26 cellular contexts compared by ENCODE assay signal in the genomic region with DNA sequence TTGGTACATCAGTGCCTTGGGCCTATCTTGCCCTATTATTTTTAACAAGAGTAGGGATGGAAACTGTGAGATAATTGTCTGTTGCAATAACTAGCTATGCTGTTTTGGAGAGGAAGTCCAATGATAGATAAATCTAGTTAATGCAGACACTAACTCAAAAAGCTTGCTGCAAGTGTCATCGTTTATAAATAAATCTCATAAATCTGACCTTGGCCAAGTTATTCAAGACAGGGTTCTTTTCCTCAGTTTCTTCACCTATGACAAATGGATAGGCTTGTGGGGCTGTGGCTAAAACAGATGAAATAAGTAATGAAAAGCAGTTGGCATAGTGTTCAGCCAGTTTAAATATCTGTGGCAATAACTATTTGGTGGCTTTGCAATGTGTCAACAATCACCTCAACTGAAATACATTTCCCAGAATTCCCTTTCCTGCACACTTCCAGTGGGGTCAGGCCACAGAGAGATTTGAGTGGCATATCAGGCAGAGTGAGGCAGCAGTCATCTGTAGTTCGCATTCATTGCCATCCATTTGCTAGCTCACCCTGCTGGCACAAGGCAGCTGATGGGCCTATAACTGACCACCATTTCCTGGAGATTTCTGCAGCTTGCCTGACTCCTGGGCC.
"Had no signal": no experiment of that assay in that cellular context is flagged by ENCODE, and none has a peak within 500 bp of the region (broad histone marks: within the 10 kb centered on the region; RNA-seq: fewer than 3 reads in every experiment).

No MANE protein-coding gene starts in this region.

- H3K36me3 ChIP-seq: colonic mucosa, gastroesophageal sphincter, heart left ventricle, left lung, ovary, right lobe of liver, spleen, tibial nerve, upper lobe of left lung had no signal

- H3K4me1 ChIP-seq: colonic mucosa, foreskin keratinocyte, left lung, right lobe of liver, spleen, testis, tibial nerve, upper lobe of left lung had no signal

- H3K27ac ChIP-seq: colonic mucosa, epithelial cell of prostate, foreskin keratinocyte, heart left ventricle, hepatocyte, left lung, ovary, right lobe of liver, spleen, testis, tibial nerve, upper lobe of left lung had no signal

- H3K4me2 ChIP-seq: hepatocyte had no signal

- H3K4me3 ChIP-seq: colonic mucosa, gastroesophageal sphincter, heart left ventricle, hepatocyte, left lung, ovary, right lobe of liver, spleen, testis, tibial nerve, upper lobe of left lung had no signal

- H3K27me3 ChIP-seq: colonic mucosa, foreskin keratinocyte, gastroesophageal sphincter, heart left ventricle, hepatocyte, left lung, ovary, right lobe of liver, spleen, testis, tibial nerve, upper lobe of left lung had no signal

- H3K9me3 ChIP-seq: colonic mucosa, gastroesophageal sphincter, ovary, testis had no signal

- DNase-seq: colonic mucosa; effector CD8-positive, alpha-beta T cell; endodermal cell; foreskin keratinocyte; heart left ventricle; kidney; left lung; mesendoderm; midbrain; natural killer cell; occipital lobe; ovary; posterior cingulate gyrus; right lobe of liver; spleen; stimulated activated CD4-positive, alpha-beta T cell treated with anti-CD3 and anti-CD28 coated beads, Interleukin-4, amount 100 ng/mL, for 4 hours; stimulated activated naive CD8-positive, alpha-beta T cell treated with anti-CD3 and anti-CD28 coated beads, Interleukin-15, Interleukin-2, amounts not matched to agents 100 U/mL and 50 U/mL, for 24 hours; substantia nigra; testis; upper lobe of left lung had no signal

- ATAC-seq: esophagus mucosa; foreskin keratinocyte; gastroesophageal sphincter; left lung; natural killer cell; stimulated activated memory B cell treated with anti-CD40 and anti-IgM and Interleukin-4, amounts not matched to agents 10 μg/mL and 1 μg/mL and 100 μg/mL, for 72 hours; stimulated activated naive CD8-positive, alpha-beta T cell treated with anti-CD3 and anti-CD28 coated beads, Interleukin-15, Interleukin-2, amounts not matched to agents 100 U/mL and 50 U/mL, for 24 hours had no signal

- H2AFZ ChIP-seq: hepatocyte had no signal
